8 cellular contexts compared by ENCODE assay signal in the genomic region with DNA sequence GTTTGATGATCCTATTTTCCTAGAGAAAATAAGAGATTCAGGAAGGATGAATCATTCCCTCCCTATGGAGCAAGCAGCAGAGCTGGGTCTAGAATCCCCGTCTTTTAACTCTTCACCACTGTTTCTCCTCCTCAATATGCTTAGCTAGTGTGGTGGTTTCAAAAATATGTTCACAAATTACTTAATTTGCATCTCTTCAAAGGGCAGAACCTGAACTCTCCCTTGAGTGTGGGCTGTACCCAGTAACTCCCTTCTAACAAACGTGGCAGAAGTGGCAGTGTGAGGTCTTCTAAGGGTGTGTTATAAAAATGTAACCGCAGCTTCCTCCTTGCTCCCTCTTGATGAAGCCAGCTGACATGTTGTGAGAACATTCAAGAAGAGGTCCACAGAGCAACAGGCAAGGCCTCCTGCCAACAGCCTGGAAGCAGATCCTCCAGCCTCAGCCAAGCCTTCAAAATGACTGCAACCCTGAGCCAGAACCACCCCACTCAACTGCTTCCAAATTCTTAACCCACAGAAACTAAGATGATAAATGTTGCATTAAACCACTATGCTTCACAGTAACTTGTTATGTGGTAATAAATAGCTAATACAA. TPM values are rescaled to one million over a fixed set of nuclear protein-coding genes. Genes with fewer than 3 reads are reported as not detected.
A peak's percentile ranks its signal among the peaks of the same experiment; 100 is the strongest.
DNase-seq lines count a peak whose midpoint lies in the region; ATAC-seq and TF ChIP-seq lines count a peak whose summit lies in the region.

No MANE protein-coding gene starts in this region.

- H3K4me1 Mint-ChIP-seq in CD4-positive, CD25-positive, alpha-beta regulatory T cell: peaks cover 36 to 86% (median 53%) of the 10 kb centered on the region in 4 donors
- H3K4me1 Mint-ChIP-seq in IgD-negative memory B cell: peaks cover 46 to 54% (median 54%) of the 10 kb centered on the region in 3 donors
- H3K4me1 Mint-ChIP-seq in stimulated activated effector memory CD8-positive, alpha-beta T cell treated with anti-CD3 and anti-CD28 coated beads, Interleukin-12 subunit alpha, Interleukin-12 subunit beta, amount 100 ng/mL, for 72 hours: peaks cover 55% of the 10 kb centered on the region

- peak overlapping the region; percentile 94 to 95 (median 94) for H3K27ac Mint-ChIP-seq in CD4-positive, CD25-positive, alpha-beta regulatory T cell
- H3K27ac Mint-ChIP-seq in IgD-negative memory B cell: peak overlapping the region; percentile 84 to 98 (median 91)
- H3K27ac Mint-ChIP-seq in stimulated activated effector memory CD8-positive, alpha-beta T cell treated with anti-CD3 and anti-CD28 coated beads, Interleukin-12 subunit alpha, Interleukin-12 subunit beta, amount 100 ng/mL, for 72 hours: peak overlapping the region; percentile 93

- DNase-seq in CD4-positive, CD25-positive, alpha-beta regulatory T cell: peak; percentile 27 to 96 (median 82)
- peak; percentile 65 for DNase-seq in colonic mucosa
- peak; percentile 50 to 77 (median 66) for DNase-seq in mucosa of descending colon
- DNase-seq in stimulated activated effector memory CD8-positive, alpha-beta T cell treated with anti-CD3 and anti-CD28 coated beads, Interleukin-12 subunit alpha, Interleukin-12 subunit beta, amount 100 ng/mL, for 72 hours (ENCODE audit: low spot score in 2 of 2): peak; percentile 22 to 67
- DNase-seq in DMS 273 treated with DMSO at 0.1 percent for 48 hours (lab: John Stamatoyannopoulos, UW): no peak

- no peaks in the 10 kb centered on the region for H3K36me3 ChIP-seq in CD4-positive, CD25-positive, alpha-beta regulatory T cell (ENCODE audit: control insufficient read depth, insufficient read depth, low read length)
- H3K36me3 ChIP-seq in colonic mucosa (no peaks in the 10 kb centered on the region), mucosa of descending colon (ENCODE audit: low read depth) (no peaks in the 10 kb centered on the region)

- peak overlapping the region; percentile 72 to 83 (median 78) for H3K4me3 Mint-ChIP-seq in CD4-positive, CD25-positive, alpha-beta regulatory T cell
- H3K4me3 Mint-ChIP-seq in IgD-negative memory B cell: peak overlapping the region; percentile 62 to 92 (median 82)
- H3K4me3 Mint-ChIP-seq in stimulated activated effector memory CD8-positive, alpha-beta T cell treated with anti-CD3 and anti-CD28 coated beads, Interleukin-12 subunit alpha, Interleukin-12 subunit beta, amount 100 ng/mL, for 72 hours: peak overlapping the region; percentile 51

- no peaks in the 10 kb centered on the region for H3K27me3 ChIP-seq in CD4-positive, CD25-positive, alpha-beta regulatory T cell (ENCODE audit: control insufficient read depth, insufficient read depth, low read length)
- no peaks in the 10 kb centered on the region for H3K27me3 ChIP-seq in colonic mucosa

- peak; percentile 99 for ATAC-seq in CD4-positive, CD25-positive, alpha-beta regulatory T cell (ENCODE audit: low read depth in 2 of 2)
- ATAC-seq in GM21423 (IDR thresholded peaks at IDR 0.05; ENCODE audit: unreplicated experiment): peak; percentile 86
- peak; percentile 85 to 89 for ATAC-seq in activated CD4-positive, CD25-positive, alpha-beta regulatory T cell treated with anti-CD3 and anti-CD28 coated beads, Interleukin-2, amount 50 U/mL, for 24 hours
- peak; percentile 91 for ATAC-seq in mucosa of descending colon
- peak; percentile 92 for ATAC-seq in stimulated activated effector memory CD8-positive, alpha-beta T cell treated with anti-CD3 and anti-CD28 coated beads, Interleukin-12 subunit alpha, Interleukin-12 subunit beta, amount 100 ng/mL, for 72 hours

- peak overlapping the region; percentile 1 to 23 for H3K9ac ChIP-seq in colonic mucosa (ENCODE audit: low read depth in 2 of 2, low read length in 2 of 2)

- no peaks in the 10 kb centered on the region for H3K27me3 Mint-ChIP-seq in CD4-positive, CD25-positive, alpha-beta regulatory T cell
- peaks cover 1% of the 10 kb centered on the region for H3K27me3 Mint-ChIP-seq in IgD-negative memory B cell

- H3K9me3 ChIP-seq in CD4-positive, CD25-positive, alpha-beta regulatory T cell (ENCODE audit: control insufficient read depth in 2 of 2, low read length in 2 of 2): no peaks in the 10 kb centered on the region
- H3K9me3 ChIP-seq in colonic mucosa (no peaks in the 10 kb centered on the region), mucosa of descending colon (no peaks in the 10 kb centered on the region)

- H3K4me3 ChIP-seq in CD4-positive, CD25-positive, alpha-beta regulatory T cell (ENCODE audit: low read depth, low read length): peak overlapping the region; percentile 73
- no peak overlapping the region for H3K4me3 ChIP-seq in colonic mucosa
- H3K4me3 ChIP-seq in mucosa of descending colon: no peak overlapping the region

- TF ChIP-seq CTCF in colonic mucosa (IDR thresholded peaks at IDR 0.05) (no peak), mucosa of descending colon (IDR thresholded peaks at IDR 0.05) (no peak)

- no peaks in the 10 kb centered on the region for H3K9me3 Mint-ChIP-seq in CD4-positive, CD25-positive, alpha-beta regulatory T cell
- H3K9me3 Mint-ChIP-seq in IgD-negative memory B cell: no peaks in the 10 kb centered on the region
- H3K9me3 Mint-ChIP-seq in stimulated activated effector memory CD8-positive, alpha-beta T cell treated with anti-CD3 and anti-CD28 coated beads, Interleukin-12 subunit alpha, Interleukin-12 subunit beta, amount 100 ng/mL, for 72 hours: no peaks in the 10 kb centered on the region

- intact Hi-C loops in colonic mucosa (cut with DNase I): no loop called here
- intact Hi-C loops in mucosa of descending colon (cut with DNase I, micrococcal nuclease): no loop called here

- peaks cover 70% of the 10 kb centered on the region for H3K4me1 ChIP-seq in CD4-positive, CD25-positive, alpha-beta regulatory T cell (ENCODE audit: control insufficient read depth, insufficient read depth, low read length, poor library complexity, severe bottlenecking)
- H3K4me1 ChIP-seq in colonic mucosa: peaks cover 2% of the 10 kb centered on the region
- H3K4me1 ChIP-seq in mucosa of descending colon (ENCODE audit: low read depth): peaks cover 25% of the 10 kb centered on the region

- peaks cover 5% of the 10 kb centered on the region for H3K36me3 Mint-ChIP-seq in CD4-positive, CD25-positive, alpha-beta regulatory T cell
- no peaks in the 10 kb centered on the region for H3K36me3 Mint-ChIP-seq in IgD-negative memory B cell
- H3K36me3 Mint-ChIP-seq in stimulated activated effector memory CD8-positive, alpha-beta T cell treated with anti-CD3 and anti-CD28 coated beads, Interleukin-12 subunit alpha, Interleukin-12 subunit beta, amount 100 ng/mL, for 72 hours: no peaks in the 10 kb centered on the region

- H3K27ac ChIP-seq in CD4-positive, CD25-positive, alpha-beta regulatory T cell (ENCODE audit: insufficient read depth, low read length, poor library complexity, severe bottlenecking): peak overlapping the region; percentile 66
- peak overlapping the region; percentile 29 for H3K27ac ChIP-seq in colonic mucosa

RNA-seq across cellular contexts. Expression of a gene that starts 36.6 kb away (rescaled TPM):
- total RNA-seq in CD4-positive, CD25-positive, alpha-beta regulatory T cell: 77.2 TPM
- 10 to 100 TPM; 50.3 to 72.7 (median 59.8) TPM for polyA plus RNA-seq in CD4-positive, CD25-positive, alpha-beta regulatory T cell
- polyA plus RNA-seq in IgD-negative memory B cell: 66.5 TPM
- total RNA-seq in colonic mucosa: 10 to 100 TPM; 25.0 to 30.1 TPM
- 10 to 100 TPM; 25.7 to 59.2 (median 31.6) TPM for total RNA-seq in mucosa of descending colon
